Comparison of ENCODE assay signal across 9 cellular contexts in genomic region chr6:43570876-43571441, GRCh38. TPM values are rescaled to one million over a fixed set of nuclear protein-coding genes. Genes with fewer than 3 reads are reported as not detected.
DNase-seq lines count a peak whose midpoint lies in the region; ATAC-seq and TF ChIP-seq lines count a peak whose summit lies in the region.
"Had no signal": no experiment of that assay in that cellular context is flagged by ENCODE, and none has a peak within 500 bp of the region (broad histone marks: within the 10 kb centered on the region; RNA-seq: fewer than 3 reads in every experiment).

No MANE protein-coding gene starts in this region.

- H3K27ac ChIP-seq in VCaP (peak overlapping the region; percentile 41), aorta (ENCODE audit: low read depth in 1 of 2, low read length in 2 of 2) (no peak overlapping the region)
- H3K27ac ChIP-seq: A549, upper lobe of left lung had no signal

- no peaks in the 10 kb centered on the region for H3K9me3 ChIP-seq in aorta (ENCODE audit: control insufficient read depth, low read length)
- H3K9me3 ChIP-seq: A549, upper lobe of left lung had no signal

- peak overlapping the region in 1 of 3 experiments; percentile 10 for H3K4me3 Mint-ChIP-seq in nephron

- 92 to 93% methylated on average over 5 of the region's 5 CpGs for WGBS in aorta, 2 donors

- H3K27ac Mint-ChIP-seq in nephron: peak overlapping the region in 2 of 3 experiments; percentile 12 to 14

- peaks cover 30% of the 10 kb centered on the region for H3K36me3 Mint-ChIP-seq in nephron (ENCODE audit: low read depth)

- peaks cover 4 to 8% of the 10 kb centered on the region in 2 donors for H3K36me3 ChIP-seq in aorta (ENCODE audit: control insufficient read depth in 1 of 2, insufficient read depth in 2 of 2, low read length in 1 of 2)

- no peaks in the 10 kb centered on the region for H3K4me1 ChIP-seq in aorta (ENCODE audit: control insufficient read depth in 1 of 2, insufficient read depth in 2 of 2, low read length in 2 of 2)

- ATAC-seq in activated CD4-positive, CD25-positive, alpha-beta regulatory T cell treated with anti-CD3 and anti-CD28 coated beads, Interleukin-2, amount 50 U/mL, for 24 hours: peak; percentile 57 to 78
- no peak for ATAC-seq in aorta (ENCODE audit: low FRiP score)
- ATAC-seq: A549 had no signal

- no peak overlapping the region for H3K4me3 ChIP-seq in aorta (ENCODE audit: low read length in 2 of 2)
- H3K4me3 ChIP-seq: A549, upper lobe of left lung had no signal

- TF ChIP-seq CTCF in VCaP (conservative IDR thresholded peaks at IDR 0.05): no peak
- no peak for TF ChIP-seq CTCF in nephron (IDR thresholded peaks at IDR 0.05; ENCODE audit: unreplicated experiment in 3 of 3)

- no peak for DNase-seq in activated CD4-positive, CD25-positive, alpha-beta regulatory T cell (lab: John Stamatoyannopoulos, UW)
- no peak for DNase-seq in aorta
- DNase-seq in NK-92 (lab: John Stamatoyannopoulos, UW; ENCODE audit: unreplicated experiment): no peak
- DNase-seq: GOT3, upper lobe of left lung had no signal

- intact Hi-C loops in aorta (cut with DNase I): no loop called here

- peaks cover 5% of the 10 kb centered on the region for H3K4me1 Mint-ChIP-seq in nephron

- no peaks in the 10 kb centered on the region for H3K9me3 Mint-ChIP-seq in nephron

- H3K27me3 Mint-ChIP-seq in nephron (ENCODE audit: low read depth): no peaks in the 10 kb centered on the region

- H3K27me3 ChIP-seq in aorta (ENCODE audit: control insufficient read depth in 1 of 2, insufficient read depth in 2 of 2, low read length in 1 of 2): no peaks in the 10 kb centered on the region
- H3K27me3 ChIP-seq: upper lobe of left lung had no signal

RNA-seq across cellular contexts. Expression of gene XPO5, which starts 4.9 kb away (rescaled TPM):
- total RNA-seq in aorta: 10 to 100 TPM; 19.7 to 30.6 TPM
- polyA plus RNA-seq in aorta: 10 to 100 TPM in 1 of 2 donors, 1 to 10 TPM in 1; 2.6 to 13.7 TPM

RNA-seq across cellular contexts. Expression of gene POLH, which starts 5.0 kb away (rescaled TPM):
- 10 to 100 TPM in 1 of 2 donors, 1 to 10 TPM in 1; 8.3 to 15.2 TPM for total RNA-seq in aorta
- polyA plus RNA-seq in aorta: 1 to 10 TPM; 3.6 to 5.5 TPM

RNA-seq across cellular contexts. Expression of gene POLR1C, which starts 54.1 kb away (rescaled TPM):
- total RNA-seq in aorta: 10 to 100 TPM; 27.4 to 27.6 TPM
- polyA plus RNA-seq in aorta: 10 to 100 TPM; 11.0 to 16.5 TPM

RNA-seq across cellular contexts. Expression of gene YIPF3, which starts 54.2 kb away (rescaled TPM):
- 10 to 100 TPM; 64.5 to 78.5 TPM for total RNA-seq in aorta
- polyA plus RNA-seq in aorta: 100 to 1,000 TPM in 1 of 2 donors, 10 to 100 TPM in 1; 33.4 to 103 TPM

RNA-seq across cellular contexts. Expression of gene GTPBP2, which starts 58.1 kb away (rescaled TPM):
- total RNA-seq in aorta: 10 to 100 TPM; 60.3 to 62.6 TPM
- polyA plus RNA-seq in aorta: 10 to 100 TPM; 22.9 to 62.8 TPM
